1 cellular context compared by ENCODE assay signal in genomic region chr12:115468087-115468510, GRCh38.
TF ChIP-seq lines count a peak whose summit lies in the region.

No MANE protein-coding gene starts in this region.

TF ChIP-seq in liver, 16 proteins besides CTCF, POLR2A, EP300 and RAD21 (continued from another document):
- peak; percentile 12 for TF ChIP-seq MAX (IDR thresholded peaks at IDR 0.05)
- peak; percentile 25 for TF ChIP-seq YY1 (IDR thresholded peaks at IDR 0.05)
